16 cellular contexts compared by ENCODE assay signal in the genomic region with DNA sequence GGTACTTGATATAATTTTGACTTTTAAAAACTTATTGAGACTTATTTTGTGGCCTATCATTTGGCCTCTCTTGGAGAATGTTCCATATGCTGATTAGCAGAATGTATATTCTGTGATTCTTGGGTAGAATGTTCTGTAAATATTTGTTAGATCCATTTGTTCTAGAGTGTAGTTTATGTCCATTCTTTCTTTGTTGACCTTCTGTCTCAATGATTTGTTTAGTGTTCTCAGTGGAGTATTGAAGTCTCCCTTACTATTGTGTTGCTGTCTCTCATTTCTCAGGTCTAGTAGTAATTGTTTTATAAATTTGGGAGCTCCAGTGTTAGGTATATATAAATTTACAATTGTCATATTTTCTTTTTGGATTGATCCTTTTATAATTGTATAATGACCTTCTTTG.
A peak's percentile ranks its signal among the peaks of the same experiment; 100 is the strongest.
DNase-seq lines count a peak whose midpoint lies in the region; ATAC-seq and TF ChIP-seq lines count a peak whose summit lies in the region.
"Had no signal": no experiment of that assay in that cellular context is flagged by ENCODE, and none has a peak within 500 bp of the region (broad histone marks: within the 10 kb centered on the region; RNA-seq: fewer than 3 reads in every experiment).

No MANE protein-coding gene starts in this region.

- H3K36me3 Mint-ChIP-seq in Caco-2 (ENCODE audit: insufficient read depth, unreplicated experiment): no peaks in the 10 kb centered on the region
- H3K36me3 Mint-ChIP-seq: CD14-positive monocyte; CD4-positive, alpha-beta memory T cell had no signal

- H3K9me3 ChIP-seq in Caco-2: no peaks in the 10 kb centered on the region
- H3K9me3 ChIP-seq: A549, BLaER1 had no signal

- H3K27ac ChIP-seq in 22Rv1: peak overlapping the region; percentile 91
- H3K27ac ChIP-seq: A549, BLaER1 had no signal

- CTCF ChIA-PET in Caco-2 (lab: Charles Lee): no interaction called here

- ATAC-seq in GM21529 (IDR thresholded peaks at IDR 0.05; ENCODE audit: unreplicated experiment): no peak
- ATAC-seq: A549, GM23338 had no signal

- peaks cover 4% of the 10 kb centered on the region; the same call in 1 of the 2 replicates for H3K4me1 ChIP-seq in Caco-2
- H3K4me1 ChIP-seq: A549, BLaER1 had no signal

- H3K27ac Mint-ChIP-seq in Caco-2 (ENCODE audit: unreplicated experiment): no peak overlapping the region
- H3K27ac Mint-ChIP-seq: CD14-positive monocyte; CD4-positive, alpha-beta memory T cell; GM23338 had no signal

- H3K27me3 ChIP-seq in Caco-2 (replicated peaks; ENCODE audit: control insufficient read depth, insufficient read depth, low read length): no peaks in the 10 kb centered on the region
- H3K27me3 ChIP-seq: BLaER1 had no signal

- intact Hi-C loops in Caco-2 (cut with micrococcal nuclease; ENCODE audit: unreplicated experiment): no loop called here

- peaks cover 10% of the 10 kb centered on the region for H3K4me1 Mint-ChIP-seq in Caco-2 (ENCODE audit: low read depth, unreplicated experiment)
- H3K4me1 Mint-ChIP-seq: CD14-positive monocyte; CD4-positive, alpha-beta memory T cell had no signal

- DNase-seq in DMS53 (lab: John Stamatoyannopoulos, UW) (peak; percentile 55), NCI-H2029 treated with DMSO at 0.1 percent for 48 hours (lab: John Stamatoyannopoulos, UW) (peak; percentile 49), NCI-H774 (lab: John Stamatoyannopoulos, UW) (peak; percentile 14), Caco-2 (no peak), DMS 273 (lab: John Stamatoyannopoulos, UW; ENCODE audit: unreplicated experiment) (no peak)
- DNase-seq: Calu3; CD4-positive, alpha-beta memory T cell; DMS 273 treated with DMSO at 0.1 percent for 48 hours; HCEC 1CT; KG1 had no signal

- no peak overlapping the region for H3K4me3 ChIP-seq in Caco-2 (ENCODE audit: low read depth, low read length)
- H3K4me3 ChIP-seq: A549, BLaER1, GM23338 had no signal

- H3K36me3 ChIP-seq in Caco-2 (ENCODE audit: control insufficient read depth, insufficient read depth, low read length): no peaks in the 10 kb centered on the region
- H3K36me3 ChIP-seq: BLaER1 had no signal

- TF ChIP-seq CTCF in 22Rv1 (IDR thresholded peaks at IDR 0.05) (no peak), Caco-2 (IDR thresholded peaks at IDR 0.05; ENCODE audit: insufficient read depth in 1 of 2, low read depth in 1 of 2, low read length in 1 of 2, severe bottlenecking in 1 of 2, unreplicated experiment in 1 of 2) (no peak)

- POLR2A ChIA-PET in Caco-2 (lab: Charles Lee): no interaction called here

- H3K9me3 Mint-ChIP-seq in Caco-2 (ENCODE audit: unreplicated experiment): no peaks in the 10 kb centered on the region
- H3K9me3 Mint-ChIP-seq: GM23338 had no signal

- no peak overlapping the region for H3K4me3 Mint-ChIP-seq in Caco-2 (ENCODE audit: unreplicated experiment)
- H3K4me3 Mint-ChIP-seq: CD4-positive, alpha-beta memory T cell; GM23338 had no signal

- no peaks in the 10 kb centered on the region for H3K27me3 Mint-ChIP-seq in Caco-2 (ENCODE audit: insufficient read depth, unreplicated experiment)
- H3K27me3 Mint-ChIP-seq: CD4-positive, alpha-beta memory T cell had no signal

- no TSS peak for BruUV-seq in Caco-2 (replicated peaks; lab: Mats Ljungman, UMichigan)

Comparison
In these comparisons a context has a peak if more than half of its experiments do, and no peak if none do; other contexts are left out.
1. DNase-seq: peak in DMS53 (single experiment), NCI-H2029 treated with DMSO at 0.1 percent for 48 hours (single experiment) and NCI-H774 (single experiment); none in Caco-2 (0 of 2) and DMS 273 (single experiment).